ENCODE assay signal across 8 cellular contexts in genomic region chr11:5380740-5381342, GRCh38. TPM values are rescaled to one million over a fixed set of nuclear protein-coding genes. Genes with fewer than 3 reads are reported as not detected.
DNase-seq lines count a peak whose midpoint lies in the region; ATAC-seq and TF ChIP-seq lines count a peak whose summit lies in the region.

No MANE protein-coding gene starts in this region.

- TF ChIP-seq POLR2A in tibial nerve (IDR thresholded peaks at IDR 0.05): no peak

- WGBS in tibial nerve, 2 donors: 70 to 71% methylated on average over 4 of the region's 4 CpGs

- TF ChIP-seq CTCF in colonic mucosa (IDR thresholded peaks at IDR 0.05) (peak; percentile 48), lower lobe of right lung (IDR thresholded peaks at IDR 0.05) (peak; percentile 65), tibial nerve (IDR thresholded peaks at IDR 0.05) (peak; percentile 20 to 46 (median 37))

- H3K27me3 ChIP-seq in SJSA1 (replicated peaks): peaks cover 16% of the 10 kb centered on the region; the same call in 1 of the 2 replicates
- no peaks in the 10 kb centered on the region for H3K27me3 ChIP-seq in colonic mucosa
- H3K27me3 ChIP-seq in lower lobe of right lung (ENCODE audit: low read depth): no peaks in the 10 kb centered on the region
- no peaks in the 10 kb centered on the region for H3K27me3 ChIP-seq in tibial nerve

- peak; percentile 93 for ATAC-seq in GM21619 (IDR thresholded peaks at IDR 0.05; ENCODE audit: unreplicated experiment)
- peak; percentile 75 to 82 for ATAC-seq in lower lobe of right lung

- intact Hi-C loops in colonic mucosa (cut with DNase I) (loop anchor here (5.0 to 10.0 kb wide), 2 partner anchors 256 to 754 kb away; no protein-coding TSS in a partner anchor), lower lobe of right lung (cut with DNase I) (loop anchor here (5.0 kb wide), 1 partner anchor 259 kb away; no protein-coding TSS in a partner anchor)

- no peak for TF ChIP-seq EP300 in tibial nerve (IDR thresholded peaks at IDR 0.05)

- DNase-seq in SIG-M5 treated with dmso at 0.1 percent for 504 hours (lab: John Stamatoyannopoulos, UW; ENCODE audit: unreplicated experiment): peak; percentile 32
- no peak for DNase-seq in SIG-M5 (lab: John Stamatoyannopoulos, UW)
- peak; percentile 14 for DNase-seq in HuH-7.5 (ENCODE audit: low spot score)
- DNase-seq in SJSA1 (ENCODE audit: low read depth in 1 of 2, low spot score in 2 of 2): peak; percentile 57 to 78
- peak; percentile 48 for DNase-seq in colonic mucosa
- no peak for DNase-seq in lower lobe of right lung
- peak in 1 of 2 donors; percentile 22 for DNase-seq in tibial nerve (ENCODE audit: low spot score in 2 of 2)

- no peak overlapping the region for H3K4me3 ChIP-seq in SJSA1
- no peak overlapping the region for H3K4me3 ChIP-seq in colonic mucosa
- no peak overlapping the region for H3K4me3 ChIP-seq in lower lobe of right lung
- H3K4me3 ChIP-seq in tibial nerve: no peak overlapping the region

- H3K4me1 ChIP-seq in SJSA1 (replicated peaks) (peaks cover 4% of the 10 kb centered on the region; the same call in 1 of the 2 replicates), colonic mucosa (no peaks in the 10 kb centered on the region), lower lobe of right lung (no peaks in the 10 kb centered on the region), tibial nerve (no peaks in the 10 kb centered on the region)

- H3K27ac ChIP-seq in SJSA1 (no peak overlapping the region), colonic mucosa (no peak overlapping the region), lower lobe of right lung (no peak overlapping the region), tibial nerve (no peak overlapping the region)

- no peaks in the 10 kb centered on the region for H3K9me3 ChIP-seq in SJSA1 (replicated peaks)
- no peaks in the 10 kb centered on the region for H3K9me3 ChIP-seq in colonic mucosa
- H3K9me3 ChIP-seq in lower lobe of right lung: no peaks in the 10 kb centered on the region
- no peaks in the 10 kb centered on the region for H3K9me3 ChIP-seq in tibial nerve

- no peak overlapping the region for H3K9ac ChIP-seq in colonic mucosa (ENCODE audit: low read depth in 2 of 2, low read length in 2 of 2)

- H3K36me3 ChIP-seq in SJSA1: no peaks in the 10 kb centered on the region
- no peaks in the 10 kb centered on the region for H3K36me3 ChIP-seq in colonic mucosa
- H3K36me3 ChIP-seq in lower lobe of right lung: no peaks in the 10 kb centered on the region
- H3K36me3 ChIP-seq in tibial nerve: no peaks in the 10 kb centered on the region

RNA-seq across cellular contexts. Expression of gene OR51M1, which starts 2.8 kb away (rescaled TPM):
- not detected in 2 replicates for total RNA-seq in SJSA1 (2014; rRNA removed; shearing (Covaris generic))
- total RNA-seq in colonic mucosa (not detected), lower lobe of right lung (not detected), tibial nerve (not detected)

RNA-seq across cellular contexts. Expression of gene OR51B6, which starts 29.5 kb away (rescaled TPM):
- total RNA-seq in SJSA1 (2014; rRNA removed; shearing (Covaris generic)): not detected in 2 replicates
- total RNA-seq in colonic mucosa: not detected
- not detected for total RNA-seq in lower lobe of right lung
- not detected for total RNA-seq in tibial nerve

RNA-seq across cellular contexts. Expression of gene OR51B5, which starts 37.5 kb away (rescaled TPM):
- total RNA-seq in SJSA1 (2014; rRNA removed; shearing (Covaris generic)): 0.39 TPM in 1 of 2 replicates, not detected in the other
- not detected for total RNA-seq in colonic mucosa
- total RNA-seq in lower lobe of right lung: not detected
- total RNA-seq in tibial nerve: 1 to 10 TPM in 3 of 4 donors, not detected in 1; 1.3 to 2.9 (median 2.0) TPM

RNA-seq across cellular contexts. Expression of gene OR51Q1, which starts 41.1 kb away (rescaled TPM):
- total RNA-seq in SJSA1 (2014; rRNA removed; shearing (Covaris generic)): not detected in 2 replicates
- total RNA-seq in colonic mucosa (not detected), lower lobe of right lung (not detected), tibial nerve (not detected)

RNA-seq across cellular contexts. Expression of gene OR51B2, which starts 56.7 kb away (rescaled TPM):
- total RNA-seq in SJSA1 (2014; rRNA removed; shearing (Covaris generic)): not detected in 2 replicates
- total RNA-seq in colonic mucosa: not detected
- not detected for total RNA-seq in lower lobe of right lung
- under 1 TPM in 1 of 4 donors, not detected in 3; 0.63 TPM for total RNA-seq in tibial nerve

Comparison
In these comparisons a context has a peak if more than half of its experiments do, and no peak if none do; other contexts are left out.
1. DNase-seq: peak in SIG-M5 treated with dmso at 0.1 percent for 504 hours (single experiment), HuH-7.5 (single experiment), SJSA1 (2 of 2) and colonic mucosa (single experiment); none in SIG-M5 (single experiment) and lower lobe of right lung (single experiment).
2. Peak in every context shown above with its lines, with median percentiles within 50 percentile points of each other: CTCF ChIP-seq.